29 cellular contexts compared by ENCODE assay signal in genomic region chr5:51685399-51685798, GRCh38.
"Had no signal": no experiment of that assay in that cellular context is flagged by ENCODE, and none has a peak within 500 bp of the region (broad histone marks: within the 10 kb centered on the region; RNA-seq: fewer than 3 reads in every experiment).

No MANE protein-coding gene starts in this region.

- H3K4me1 ChIP-seq: left lung, lower lobe of right lung, neural progenitor cell, right atrium auricular region, right lobe of liver, tibial nerve, uterus had no signal

- H3K4me2 ChIP-seq: hepatocyte, neural progenitor cell, smooth muscle cell had no signal

- H3K4me1 Mint-ChIP-seq: natural killer cell; nephron progenitor cell; neural progenitor cell; stimulated activated memory B cell treated with anti-CD40 and anti-IgM and Interleukin-4, amounts not matched to agents 10 μg/mL and 1 μg/mL and 100 μg/mL, for 72 hours; stimulated activated naive CD8-positive, alpha-beta T cell treated with anti-CD3 and anti-CD28 coated beads, Interleukin-15, amount 100 ng/mL, for 72 hours had no signal

- H3K4me3 Mint-ChIP-seq: natural killer cell; nephron progenitor cell; neural progenitor cell; stimulated activated memory B cell treated with anti-CD40 and anti-IgM and Interleukin-4, amounts not matched to agents 10 μg/mL and 1 μg/mL and 100 μg/mL, for 72 hours; stimulated activated naive CD8-positive, alpha-beta T cell treated with anti-CD3 and anti-CD28 coated beads, Interleukin-15, amount 100 ng/mL, for 72 hours; type B pancreatic cell had no signal

- H3K9me3 Mint-ChIP-seq: nephron progenitor cell, type B pancreatic cell had no signal

- DNase-seq: kidney glomerular epithelial cell; left colon; left lung; lower lobe of right lung; mammary epithelial cell; mesenchymal stem cell; natural killer cell; nephron progenitor cell; occipital lobe; ovary; right lobe of liver; stimulated activated CD4-positive, alpha-beta T cell treated with anti-CD3 and anti-CD28 coated beads, Interleukin-1b, Interleukin-23, amount 100 ng/mL, for 48 hours; stimulated activated CD4-positive, alpha-beta T cell treated with anti-CD3 and anti-CD28 coated beads, Interleukin-2, amount 100 ng/mL, for 48 hours; stimulated activated CD4-positive, alpha-beta T cell treated with anti-CD3 and anti-CD28 coated beads, Interleukin-4, amount 100 ng/mL, for 4 hours; stimulated activated CD8-positive, alpha-beta memory T cell treated with anti-CD3 and anti-CD28 coated beads, Interleukin-4, amount 100 ng/mL, for 48 hours; stimulated activated naive CD4-positive, alpha-beta T cell treated with Interleukin-2 at 50 U/mL for 16 hours; stimulated activated naive CD8-positive, alpha-beta T cell treated with anti-CD3 and anti-CD28 coated beads, Interleukin-15, amount 100 ng/mL, for 72 hours; substantia nigra; uterus had no signal

- H3K9ac ChIP-seq: neural progenitor cell had no signal

- H3K79me2 ChIP-seq: hepatocyte had no signal

- H3K27ac ChIP-seq: hepatocyte, left lung, lower lobe of right lung, neural progenitor cell, neutrophil, ovary, right atrium auricular region, right lobe of liver, tibial nerve, uterus had no signal

- ATAC-seq: left colon; left lung; lower lobe of right lung; natural killer cell; right lobe of liver; stimulated activated memory B cell treated with anti-CD40 and anti-IgM and Interleukin-4, amounts not matched to agents 10 μg/mL and 1 μg/mL and 100 μg/mL, for 72 hours; stimulated activated naive CD8-positive, alpha-beta T cell treated with anti-CD3 and anti-CD28 coated beads, Interleukin-15, amount 100 ng/mL, for 72 hours had no signal

- H3K27me3 Mint-ChIP-seq: progenitor cell of endocrine pancreas; stimulated activated memory B cell treated with anti-CD40 and anti-IgM and Interleukin-4, amounts not matched to agents 10 μg/mL and 1 μg/mL and 100 μg/mL, for 72 hours; stimulated activated naive CD8-positive, alpha-beta T cell treated with anti-CD3 and anti-CD28 coated beads, Interleukin-15, amount 100 ng/mL, for 72 hours; type B pancreatic cell had no signal

- H3K27ac Mint-ChIP-seq: natural killer cell; nephron progenitor cell; neural progenitor cell; progenitor cell of endocrine pancreas; stimulated activated memory B cell treated with anti-CD40 and anti-IgM and Interleukin-4, amounts not matched to agents 10 μg/mL and 1 μg/mL and 100 μg/mL, for 72 hours; stimulated activated naive CD8-positive, alpha-beta T cell treated with anti-CD3 and anti-CD28 coated beads, Interleukin-15, amount 100 ng/mL, for 72 hours; type B pancreatic cell had no signal

- FAIRE-seq: keratinocyte had no signal

- H2AFZ ChIP-seq: hepatocyte, neural progenitor cell had no signal

- H3K36me3 Mint-ChIP-seq: natural killer cell; neural progenitor cell; stimulated activated memory B cell treated with anti-CD40 and anti-IgM and Interleukin-4, amounts not matched to agents 10 μg/mL and 1 μg/mL and 100 μg/mL, for 72 hours; type B pancreatic cell had no signal

- H3K4me3 ChIP-seq: hepatocyte, left lung, lower lobe of right lung, neural progenitor cell, ovary, right atrium auricular region, right lobe of liver, smooth muscle cell, tibial nerve, uterus had no signal

- H3K27me3 ChIP-seq: hepatocyte, left lung, neural progenitor cell, neutrophil, ovary, right atrium auricular region, right lobe of liver, tibial nerve, uterus had no signal

- H3K36me3 ChIP-seq: left lung, lower lobe of right lung, neural progenitor cell, neutrophil, ovary, right atrium auricular region, right lobe of liver, tibial nerve, uterus had no signal

- H3K9me3 ChIP-seq: left lung, lower lobe of right lung, neutrophil, ovary, right atrium auricular region, right lobe of liver, tibial nerve, uterus had no signal
